13 cellular contexts compared by ENCODE assay signal in the genomic region with DNA sequence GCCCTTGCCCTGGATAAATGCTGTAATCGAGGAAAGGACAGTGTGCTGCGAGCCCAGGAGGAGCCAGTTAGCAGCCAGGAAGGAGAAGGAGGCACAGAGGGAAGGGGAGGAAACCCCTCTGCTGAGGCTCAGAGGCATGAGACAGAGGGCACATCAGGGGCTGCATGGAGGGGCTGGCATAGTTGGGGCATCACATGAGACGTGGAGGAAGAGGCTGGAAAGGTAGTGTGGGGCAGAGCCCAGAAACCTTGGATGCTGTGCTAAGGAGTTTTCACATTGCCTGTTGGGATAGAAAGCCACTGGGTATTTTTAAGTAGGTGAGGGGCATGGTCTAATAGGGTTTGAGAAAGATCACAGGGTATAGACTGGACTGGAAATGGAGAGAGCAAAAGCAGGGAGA. TPM values are rescaled to one million over a fixed set of nuclear protein-coding genes. Genes with fewer than 3 reads are reported as not detected.
DNase-seq lines count a peak whose midpoint lies in the region; ATAC-seq, FAIRE-seq and TF ChIP-seq lines count a peak whose summit lies in the region.
"Had no signal": no experiment of that assay in that cellular context is flagged by ENCODE, and none has a peak within 500 bp of the region (broad histone marks: within the 10 kb centered on the region; RNA-seq: fewer than 3 reads in every experiment).

No MANE protein-coding gene starts in this region.

- H4K8ac ChIP-seq in H9 (replicated peaks; ENCODE audit: insufficient read length, low read depth, low read length) = no peak overlapping the region

- H3K4me2 ChIP-seq in H9 (ENCODE audit: insufficient read depth, insufficient read length, low read length) (no peak overlapping the region), astrocyte (ENCODE audit: low read length) (peak overlapping the region; percentile 69)

- H3K4ac ChIP-seq in H9 (ENCODE audit: low read depth, low read length) = no peak overlapping the region

- H3K56ac ChIP-seq in H9 (ENCODE audit: insufficient read length, low read depth, low read length) = no peak overlapping the region

- ATAC-seq in memory B cell (ENCODE audit: low read depth) = no peak
- ATAC-seq in HG02623 (IDR thresholded peaks at IDR 0.05; ENCODE audit: unreplicated experiment) = no peak
- no peak for ATAC-seq in activated CD8-positive, alpha-beta T cell treated with anti-CD3 and anti-CD28 coated beads for 36 hours

- H2BK5ac ChIP-seq in H9 (ENCODE audit: insufficient read length, low read length) = no peak overlapping the region

- no peaks in the 10 kb centered on the region for H3K79me1 ChIP-seq in H9 (ENCODE audit: insufficient read depth, low read depth, low read length, poor library complexity, severe bottlenecking)

- H2BK15ac ChIP-seq in H9 (ENCODE audit: low read depth, low read length) = no peak overlapping the region

- H3K79me2 ChIP-seq in H9 (ENCODE audit: insufficient read depth, low read length) (no peaks in the 10 kb centered on the region), astrocyte (ENCODE audit: insufficient read depth, low read length) (no peaks in the 10 kb centered on the region)

- H3K27ac ChIP-seq in H9 (ENCODE audit: insufficient read length, low read depth, low read length) = no peak overlapping the region
- no peak overlapping the region for H3K27ac ChIP-seq in astrocyte (ENCODE audit: low read depth, low read length)
- H3K27ac ChIP-seq in stomach smooth muscle (ENCODE audit: low read length) = peak overlapping the region; percentile 86
- H3K27ac ChIP-seq in brain microvascular endothelial cell = no peak overlapping the region

- H3K4me3 ChIP-seq in astrocyte (ENCODE audit: insufficient read depth, low read depth, low read length) (no peak overlapping the region), stomach smooth muscle (ENCODE audit: low read length in 2 of 2) (peak overlapping the region; percentile 27 to 40), brain microvascular endothelial cell (ENCODE audit: low read depth, low read length) (no peak overlapping the region)

- POLR2A ChIA-PET in activated CD8-positive, alpha-beta T cell treated with anti-CD3 and anti-CD28 coated beads for 36 hours (lab: Charles Lee) = interaction anchor here (1.0 kb wide), 1 partner anchor 18 kb away, joined by 3 read pairs; no protein-coding TSS in a partner anchor

- no peak overlapping the region for H4K5ac ChIP-seq in H9 (ENCODE audit: insufficient read length, low read depth, low read length)

- DNase-seq in H9 = peak; percentile 20
- no peak for DNase-seq in astrocyte (ENCODE audit: low read depth)
- DNase-seq in memory B cell (ENCODE audit: low spot score in 2 of 2) = no peak
- no peak for DNase-seq in HTR-8/SVneo (ENCODE audit: insufficient read length, low spot score)
- no peak for DNase-seq in activated CD8-positive, alpha-beta T cell treated with anti-CD3 and anti-CD28 coated beads for 36 hours
- no peak for DNase-seq in brain microvascular endothelial cell
- DNase-seq: left colon, NCI-H2171 treated with DMSO at 0.1 percent for 48 hours, nephron progenitor cell had no signal

- H3K18ac ChIP-seq in H9 (ENCODE audit: insufficient read length, low read depth, low read length) = peak overlapping the region; percentile 26

- peak overlapping the region in 1 of 3 experiments; percentile 16; a peak in 4 of 7 replicates for H3K27ac Mint-ChIP-seq in H9
- H3K27ac Mint-ChIP-seq in astrocyte (ENCODE audit: unreplicated experiment) = no peak overlapping the region
- peak overlapping the region; percentile 25 for H3K27ac Mint-ChIP-seq in memory B cell
- H3K27ac Mint-ChIP-seq in activated CD8-positive, alpha-beta T cell treated with anti-CD3 and anti-CD28 coated beads for 36 hours = no peak overlapping the region
- H3K27ac Mint-ChIP-seq: nephron progenitor cell had no signal

- H2AK5ac ChIP-seq in H9 (ENCODE audit: insufficient read length, low read length) = no peak overlapping the region

- H2BK20ac ChIP-seq in H9 (ENCODE audit: low read depth, low read length, poor library complexity, severe bottlenecking) = no peak overlapping the region

- H3K23me2 ChIP-seq in H9 (ENCODE audit: insufficient read length, low read depth, low read length, poor library complexity, severe bottlenecking) = no peaks in the 10 kb centered on the region

- H2BK120ac ChIP-seq in H9 (ENCODE audit: low read depth, low read length, poor library complexity, severe bottlenecking) = no peak overlapping the region

- no CpG with 5 or more reads among the region's 3 CpGs for WGBS in H9 (ENCODE audit: extremely low coverage, insufficient read length, low lambda C conversion rate)

- H2BK12ac ChIP-seq in H9 (ENCODE audit: insufficient read length, low read depth, low read length) = no peak overlapping the region

- H3K36me3 Mint-ChIP-seq in H9 (ENCODE audit: insufficient read depth in 1 of 3, low read depth in 3 of 3) = no peaks in the 10 kb centered on the region
- no peaks in the 10 kb centered on the region for H3K36me3 Mint-ChIP-seq in astrocyte (ENCODE audit: low read depth, unreplicated experiment)
- H3K36me3 Mint-ChIP-seq in memory B cell = peaks cover 1% of the 10 kb centered on the region
- H3K36me3 Mint-ChIP-seq in activated CD8-positive, alpha-beta T cell treated with anti-CD3 and anti-CD28 coated beads for 36 hours (ENCODE audit: low read depth) = no peaks in the 10 kb centered on the region
- H3K36me3 Mint-ChIP-seq: activated CD4-positive, alpha-beta memory T cell treated with anti-CD3 and anti-CD28 coated beads for 36 hours had no signal

- H4K91ac ChIP-seq in H9 (ENCODE audit: insufficient read length, low read depth, low read length) = no peak overlapping the region

- H2AFZ ChIP-seq in H9 (ENCODE audit: low read length) (no peak overlapping the region), astrocyte (ENCODE audit: low read depth, low read length) (peak overlapping the region; percentile 29)

- H3K9ac ChIP-seq in H9 (ENCODE audit: extremely low read depth, insufficient read length, low read length) = no peak overlapping the region
- H3K9ac ChIP-seq in astrocyte (ENCODE audit: low read length) = no peak overlapping the region
- peak overlapping the region; percentile 55 to 72 for H3K9ac ChIP-seq in stomach smooth muscle (ENCODE audit: low read length in 2 of 2)

- H3K14ac ChIP-seq in H9 (ENCODE audit: insufficient read depth, low read length) = peak overlapping the region; percentile 28; the same call in 1 of the 2 replicates

- H4K20me1 ChIP-seq in H9 (ENCODE audit: control insufficient read depth, insufficient read depth, insufficient read length) (no peaks in the 10 kb centered on the region), astrocyte (ENCODE audit: insufficient read depth, low read length) (no peaks in the 10 kb centered on the region)

- no peaks in the 10 kb centered on the region for H3K9me3 Mint-ChIP-seq in H9
- H3K9me3 Mint-ChIP-seq in astrocyte (ENCODE audit: unreplicated experiment) = no peaks in the 10 kb centered on the region
- H3K9me3 Mint-ChIP-seq in memory B cell = no peaks in the 10 kb centered on the region
- no peaks in the 10 kb centered on the region for H3K9me3 Mint-ChIP-seq in activated CD8-positive, alpha-beta T cell treated with anti-CD3 and anti-CD28 coated beads for 36 hours
- H3K9me3 Mint-ChIP-seq: activated CD4-positive, alpha-beta memory T cell treated with anti-CD3 and anti-CD28 coated beads for 36 hours; nephron progenitor cell had no signal

- no peak overlapping the region for H3T11ph ChIP-seq in H9 (ENCODE audit: low read length)

- no peak overlapping the region for H3K23ac ChIP-seq in H9 (ENCODE audit: insufficient read length, low read depth, low read length)

- in situ Hi-C loops in brain microvascular endothelial cell (cut with HindIII; ENCODE audit: low pct_ligation_motif_present, low sequenced_read_pairs) = no loop called here

- H3K9me3 ChIP-seq in H9 (ENCODE audit: control insufficient read depth, low read depth, low read length) = no peaks in the 10 kb centered on the region
- H3K9me3 ChIP-seq in astrocyte (ENCODE audit: insufficient read depth, low read depth, low read length) = no peaks in the 10 kb centered on the region
- H3K9me3 ChIP-seq in stomach smooth muscle (ENCODE audit: control insufficient read depth in 2 of 2, low read length in 2 of 2) = no peaks in the 10 kb centered on the region

- CTCF ChIA-PET in activated CD8-positive, alpha-beta T cell treated with anti-CD3 and anti-CD28 coated beads for 36 hours (lab: Charles Lee) = no interaction called here

- no peak for TF ChIP-seq CTCF in H9 (conservative IDR thresholded peaks at IDR 0.05)
- no peak for TF ChIP-seq CTCF in astrocyte (IDR thresholded peaks at IDR 0.05; ENCODE audit: insufficient read depth, low read depth, low read length)
- no peak for TF ChIP-seq CTCF in activated CD8-positive, alpha-beta T cell treated with anti-CD3 and anti-CD28 coated beads for 36 hours (IDR thresholded peaks at IDR 0.05)
- TF ChIP-seq CTCF in brain microvascular endothelial cell (IDR thresholded peaks at IDR 0.05; ENCODE audit: low read depth, low read length, missing control alignments) = no peak

- peaks cover 21 to 22% of the 10 kb centered on the region in 2 experiments for H3K4me1 Mint-ChIP-seq in H9
- H3K4me1 Mint-ChIP-seq in astrocyte (ENCODE audit: low read depth, unreplicated experiment) = peaks cover 14% of the 10 kb centered on the region
- peaks cover 20% of the 10 kb centered on the region for H3K4me1 Mint-ChIP-seq in memory B cell
- peaks cover 5% of the 10 kb centered on the region for H3K4me1 Mint-ChIP-seq in activated CD8-positive, alpha-beta T cell treated with anti-CD3 and anti-CD28 coated beads for 36 hours (ENCODE audit: low read depth)

- H3K4me3 Mint-ChIP-seq in H9 (no peak overlapping the region), astrocyte (ENCODE audit: unreplicated experiment) (no peak overlapping the region), memory B cell (no peak overlapping the region)
- no peak overlapping the region for H3K4me3 Mint-ChIP-seq in activated CD8-positive, alpha-beta T cell treated with anti-CD3 and anti-CD28 coated beads for 36 hours
- H3K4me3 Mint-ChIP-seq: activated CD4-positive, alpha-beta memory T cell treated with anti-CD3 and anti-CD28 coated beads for 36 hours; nephron progenitor cell had no signal

- peaks cover 6% of the 10 kb centered on the region; the same call in 1 of the 2 replicates for H3K4me1 ChIP-seq in H9 (ENCODE audit: insufficient read depth, low read length)
- H3K4me1 ChIP-seq in astrocyte (ENCODE audit: insufficient read depth, low read length) = peaks cover 30% of the 10 kb centered on the region
- H3K4me1 ChIP-seq in stomach smooth muscle (ENCODE audit: control insufficient read depth, insufficient read depth, low read length) = peaks cover 31% of the 10 kb centered on the region

- H3K27me3 Mint-ChIP-seq in H9 (ENCODE audit: low read depth) (no peaks in the 10 kb centered on the region), astrocyte (ENCODE audit: low read depth, unreplicated experiment) (peaks cover 17% of the 10 kb centered on the region), memory B cell (no peaks in the 10 kb centered on the region)
- no peaks in the 10 kb centered on the region for H3K27me3 Mint-ChIP-seq in activated CD8-positive, alpha-beta T cell treated with anti-CD3 and anti-CD28 coated beads for 36 hours

- intact Hi-C loops in activated CD8-positive, alpha-beta T cell treated with anti-CD3 and anti-CD28 coated beads for 36 hours (cut with micrococcal nuclease) = no loop called here

- FAIRE-seq in astrocyte (lab: Jason Lieb, UNC) = no peak
- FAIRE-seq in HTR-8/SVneo (lab: Jason Lieb, UNC) = no peak
- FAIRE-seq: TTC549 had no signal

- H3K27me3 ChIP-seq in H9 (ENCODE audit: insufficient read depth, low read length) (no peaks in the 10 kb centered on the region), astrocyte (ENCODE audit: insufficient read depth, low read length) (no peaks in the 10 kb centered on the region), stomach smooth muscle (ENCODE audit: control insufficient read depth in 1 of 2, insufficient read depth in 2 of 2, low read length in 2 of 2) (no peaks in the 10 kb centered on the region), brain microvascular endothelial cell (replicated peaks) (no peaks in the 10 kb centered on the region)

- H3K36me3 ChIP-seq in astrocyte (ENCODE audit: insufficient read depth, low read length) (no peaks in the 10 kb centered on the region), stomach smooth muscle (ENCODE audit: control insufficient read depth in 2 of 2, insufficient read depth in 2 of 2, low read length in 2 of 2) (no peaks in the 10 kb centered on the region), brain microvascular endothelial cell (replicated peaks) (no peaks in the 10 kb centered on the region)

RNA-seq across cellular contexts. Expression of gene ANGPTL2, which starts 32.9 kb away (rescaled TPM):
- 4.8 and 5.1 TPM in 2 replicates for total RNA-seq in H9 (2021)
- total RNA-seq in astrocyte = 17.5 and 21.3 TPM in 2 replicates
- total RNA-seq in activated CD8-positive, alpha-beta T cell treated with anti-CD3 and anti-CD28 coated beads for 36 hours = not detected
- total RNA-seq: activated CD4-positive, alpha-beta memory T cell treated with anti-CD3 and anti-CD28 coated beads for 36 hours had no signal

Comparison
In these comparisons a context has a peak if more than half of its experiments do, and no peak if none do; other contexts are left out.
1. H3K9ac ChIP-seq: peak in stomach smooth muscle (2 of 2); none in H9 (single experiment) and astrocyte (single experiment).
2. H3K4me3 ChIP-seq: peak in stomach smooth muscle (2 of 2); none in astrocyte (single experiment) and brain microvascular endothelial cell (single experiment).